ENCODE assay signal across 13 cellular contexts in genomic region chr7:38186593-38187314, GRCh38. TPM values are rescaled to one million over a fixed set of nuclear protein-coding genes. Genes with fewer than 3 reads are reported as not detected.
DNase-seq lines count a peak whose midpoint lies in the region; ATAC-seq, FAIRE-seq and TF ChIP-seq lines count a peak whose summit lies in the region.
"Had no signal": no experiment of that assay in that cellular context is flagged by ENCODE, and none has a peak within 500 bp of the region (broad histone marks: within the 10 kb centered on the region; RNA-seq: fewer than 3 reads in every experiment).

No MANE protein-coding gene starts in this region.

- ATAC-seq in activated CD8-positive, alpha-beta T cell treated with anti-CD3 and anti-CD28 coated beads for 36 hours, result no peak
- ATAC-seq in GM21723 (IDR thresholded peaks at IDR 0.05; ENCODE audit: unreplicated experiment), result no peak
- no peak for ATAC-seq in stimulated activated memory B cell treated with anti-CD40 and anti-IgM and Interleukin-4, amounts not matched to agents 10 μg/mL and 1 μg/mL and 100 μg/mL, for 72 hours

- peaks cover 96% of the 10 kb centered on the region for H3K79me2 ChIP-seq in astrocyte (ENCODE audit: insufficient read depth, low read length)

- no TSS peak for BruUV-seq in A673 (replicated peaks; lab: Mats Ljungman, UMichigan)

- H3K27ac ChIP-seq in A673 (ENCODE audit: low read depth, low read length, poor library complexity, severe bottlenecking) (no peak overlapping the region), astrocyte (ENCODE audit: low read depth, low read length) (peak overlapping the region; percentile 40)

- peaks cover 38% of the 10 kb centered on the region for H3K4me1 ChIP-seq in A673 (ENCODE audit: insufficient read depth, low read length, poor library complexity, severe bottlenecking)
- H3K4me1 ChIP-seq in astrocyte (ENCODE audit: insufficient read depth, low read length), result peaks cover 32% of the 10 kb centered on the region

- H3K27me3 ChIP-seq in A673 (replicated peaks; ENCODE audit: insufficient read depth, low read depth, low read length, poor library complexity) (no peaks in the 10 kb centered on the region), astrocyte (ENCODE audit: insufficient read depth, low read length) (no peaks in the 10 kb centered on the region), kidney epithelial cell (ENCODE audit: control insufficient read depth, insufficient read depth, low read length) (no peaks in the 10 kb centered on the region)

- TF ChIP-seq CTCF in A673 (conservative IDR thresholded peaks at IDR 0.05; ENCODE audit: low read depth, low read length) (no peak), astrocyte (IDR thresholded peaks at IDR 0.05; ENCODE audit: insufficient read depth, low read depth, low read length) (no peak), kidney epithelial cell (IDR thresholded peaks at IDR 0.05; ENCODE audit: insufficient read depth, low read length, poor library complexity, severe bottlenecking) (no peak), GM10248 (IDR thresholded peaks at IDR 0.05; ENCODE audit: control extremely low read depth, extremely low read depth, low read depth, missing control alignments) (no peak)
- no peak for TF ChIP-seq CTCF in activated CD8-positive, alpha-beta T cell treated with anti-CD3 and anti-CD28 coated beads for 36 hours (IDR thresholded peaks at IDR 0.05)

- peaks cover 4% of the 10 kb centered on the region for H3K36me3 Mint-ChIP-seq in astrocyte (ENCODE audit: low read depth, unreplicated experiment)
- H3K36me3 Mint-ChIP-seq in activated CD8-positive, alpha-beta T cell treated with anti-CD3 and anti-CD28 coated beads for 36 hours (ENCODE audit: low read depth), result peaks cover 16% of the 10 kb centered on the region
- H3K36me3 Mint-ChIP-seq in stimulated activated memory B cell treated with anti-CD40 and anti-IgM and Interleukin-4, amounts not matched to agents 10 μg/mL and 1 μg/mL and 100 μg/mL, for 72 hours, result peaks cover 10% of the 10 kb centered on the region

- CTCF ChIA-PET in A673 (lab: Charles Lee) (interaction anchor here (0.6 kb wide), 1 partner anchor 29 kb away, joined by 4 read pairs; no protein-coding TSS in a partner anchor), GM10248 (lab: Yijun Ruan, JAX) (interaction anchor here (0.6 to 6.7 kb wide), 7 partner anchors 12 to 149 kb away, joined by 3 to 61 read pairs (median 6); no protein-coding TSS in a partner anchor)
- CTCF ChIA-PET in activated CD8-positive, alpha-beta T cell treated with anti-CD3 and anti-CD28 coated beads for 36 hours (lab: Charles Lee), result interaction anchor here (0.8 to 4.2 kb wide), 5 partner anchors 9 to 79 kb away, joined by 3 to 18 read pairs (median 3); partner anchors contain the start of gene STARD3NL

- H3K27me3 Mint-ChIP-seq in astrocyte (ENCODE audit: low read depth, unreplicated experiment), result no peaks in the 10 kb centered on the region
- no peaks in the 10 kb centered on the region for H3K27me3 Mint-ChIP-seq in activated CD8-positive, alpha-beta T cell treated with anti-CD3 and anti-CD28 coated beads for 36 hours
- no peaks in the 10 kb centered on the region for H3K27me3 Mint-ChIP-seq in stimulated activated memory B cell treated with anti-CD40 and anti-IgM and Interleukin-4, amounts not matched to agents 10 μg/mL and 1 μg/mL and 100 μg/mL, for 72 hours

- H4K20me1 ChIP-seq in astrocyte (ENCODE audit: insufficient read depth, low read length), result peaks cover 80% of the 10 kb centered on the region

- POLR2A ChIA-PET in A673 (lab: Charles Lee; ENCODE audit: low non-redundant PET), result no interaction called here
- POLR2A ChIA-PET in activated CD8-positive, alpha-beta T cell treated with anti-CD3 and anti-CD28 coated beads for 36 hours (lab: Charles Lee), result no interaction called here
- POLR2A ChIA-PET in GM10248 (lab: Yijun Ruan, JAX), result interaction anchor here (0.6 to 0.8 kb wide), 2 partner anchors 9 to 131 kb away, joined by 3 to 4 read pairs; partner anchors contain the start of gene STARD3NL

- H3K4me3 ChIP-seq in A673 (ENCODE audit: low read depth, low read length, poor library complexity, severe bottlenecking) (no peak overlapping the region), astrocyte (ENCODE audit: insufficient read depth, low read depth, low read length) (no peak overlapping the region), kidney epithelial cell (ENCODE audit: low read depth, low read length) (no peak overlapping the region)

- no peak overlapping the region for H2AFZ ChIP-seq in astrocyte (ENCODE audit: low read depth, low read length)

- H3K36me3 ChIP-seq in A673 (ENCODE audit: insufficient read depth, low read length, poor library complexity, severe bottlenecking) (no peaks in the 10 kb centered on the region), astrocyte (ENCODE audit: insufficient read depth, low read length) (no peaks in the 10 kb centered on the region), kidney epithelial cell (ENCODE audit: control insufficient read depth, insufficient read depth, low read length) (no peaks in the 10 kb centered on the region)

- no peak overlapping the region for H3K9ac ChIP-seq in astrocyte (ENCODE audit: low read length)

- H3K4me1 Mint-ChIP-seq in astrocyte (ENCODE audit: low read depth, unreplicated experiment), result peaks cover 59% of the 10 kb centered on the region
- peaks cover 42% of the 10 kb centered on the region for H3K4me1 Mint-ChIP-seq in activated CD8-positive, alpha-beta T cell treated with anti-CD3 and anti-CD28 coated beads for 36 hours (ENCODE audit: low read depth)
- H3K4me1 Mint-ChIP-seq in stimulated activated memory B cell treated with anti-CD40 and anti-IgM and Interleukin-4, amounts not matched to agents 10 μg/mL and 1 μg/mL and 100 μg/mL, for 72 hours, result peaks cover 65% of the 10 kb centered on the region

- peaks cover 4% of the 10 kb centered on the region for H3K9me3 ChIP-seq in A673 (ENCODE audit: low read depth, low read length, poor library complexity, severe bottlenecking)
- no peaks in the 10 kb centered on the region for H3K9me3 ChIP-seq in astrocyte (ENCODE audit: insufficient read depth, low read depth, low read length)

- H3K9me3 Mint-ChIP-seq in astrocyte (ENCODE audit: unreplicated experiment), result no peaks in the 10 kb centered on the region
- H3K9me3 Mint-ChIP-seq in activated CD8-positive, alpha-beta T cell treated with anti-CD3 and anti-CD28 coated beads for 36 hours, result no peaks in the 10 kb centered on the region
- H3K9me3 Mint-ChIP-seq in stimulated activated memory B cell treated with anti-CD40 and anti-IgM and Interleukin-4, amounts not matched to agents 10 μg/mL and 1 μg/mL and 100 μg/mL, for 72 hours, result no peaks in the 10 kb centered on the region

- peak; percentile 42 for DNase-seq in A673 (ENCODE audit: low spot score)
- peak; percentile 55 for DNase-seq in HS-27A (ENCODE audit: low read depth)
- DNase-seq in astrocyte (ENCODE audit: low read depth), result peak; percentile 74
- DNase-seq in kidney epithelial cell (ENCODE audit: low read depth), result peak; percentile 70
- no peak for DNase-seq in activated CD8-positive, alpha-beta T cell treated with anti-CD3 and anti-CD28 coated beads for 36 hours
- DNase-seq in GM10248 (ENCODE audit: extremely low spot score), result no peak
- DNase-seq: NCI-H1417 treated with DMSO at 0.1 percent for 48 hours; stimulated activated CD4-positive, alpha-beta T cell treated with anti-CD3 and anti-CD28 coated beads, Interleukin-15, amount 100 ng/mL, for 24 hours; stimulated activated naive CD4-positive, alpha-beta T cell treated with Interleukin-2 at 50 U/mL for 16 hours had no signal

- no peak overlapping the region for H3K4me3 Mint-ChIP-seq in astrocyte (ENCODE audit: unreplicated experiment)
- H3K4me3 Mint-ChIP-seq in activated CD8-positive, alpha-beta T cell treated with anti-CD3 and anti-CD28 coated beads for 36 hours, result no peak overlapping the region
- no peak overlapping the region for H3K4me3 Mint-ChIP-seq in stimulated activated memory B cell treated with anti-CD40 and anti-IgM and Interleukin-4, amounts not matched to agents 10 μg/mL and 1 μg/mL and 100 μg/mL, for 72 hours
- H3K4me3 Mint-ChIP-seq: T-helper 2 cell treated with Interferon-gamma antibody and Interleukin-4, amounts not matched to agents 5 μg/mL and 100 μg/mL, for 36 hours had no signal

- intact Hi-C loops in A673 (cut with micrococcal nuclease; ENCODE audit: unreplicated experiment), result no loop called here
- intact Hi-C loops in activated CD8-positive, alpha-beta T cell treated with anti-CD3 and anti-CD28 coated beads for 36 hours (cut with micrococcal nuclease), result no loop called here

- H3K4me2 ChIP-seq in astrocyte (ENCODE audit: low read length), result peak overlapping the region; percentile 63

- peak overlapping the region; percentile 75 for H3K27ac Mint-ChIP-seq in astrocyte (ENCODE audit: unreplicated experiment)
- no peak overlapping the region for H3K27ac Mint-ChIP-seq in activated CD8-positive, alpha-beta T cell treated with anti-CD3 and anti-CD28 coated beads for 36 hours
- no peak overlapping the region for H3K27ac Mint-ChIP-seq in stimulated activated memory B cell treated with anti-CD40 and anti-IgM and Interleukin-4, amounts not matched to agents 10 μg/mL and 1 μg/mL and 100 μg/mL, for 72 hours
- H3K27ac Mint-ChIP-seq: T-helper 2 cell treated with Interferon-gamma antibody and Interleukin-4, amounts not matched to agents 5 μg/mL and 100 μg/mL, for 36 hours had no signal

- peak; percentile 76 for FAIRE-seq in astrocyte (lab: Jason Lieb, UNC)
- FAIRE-seq: islet of Langerhans had no signal

RNA-seq across cellular contexts. Expression of gene STARD3NL, which starts 8.7 kb away (rescaled TPM):
- total RNA-seq in A673 (2021) (34.8 and 36.1 TPM in 2 replicates), astrocyte (84.0 and 85.8 TPM in 2 replicates), kidney epithelial cell (66.8 and 68.7 TPM in 2 replicates)
- total RNA-seq in activated CD8-positive, alpha-beta T cell treated with anti-CD3 and anti-CD28 coated beads for 36 hours, result 10 to 100 TPM; 28.0 to 28.8 TPM

Comparison
In these comparisons a context has a peak if more than half of its experiments do, and no peak if none do; other contexts are left out.
1. DNase-seq: peak in A673 (single experiment), HS-27A (single experiment), astrocyte (single experiment) and kidney epithelial cell (single experiment); none in activated CD8-positive, alpha-beta T cell treated with anti-CD3 and anti-CD28 coated beads for 36 hours (single experiment) and GM10248 (single experiment).